In the genomic region with DNA sequence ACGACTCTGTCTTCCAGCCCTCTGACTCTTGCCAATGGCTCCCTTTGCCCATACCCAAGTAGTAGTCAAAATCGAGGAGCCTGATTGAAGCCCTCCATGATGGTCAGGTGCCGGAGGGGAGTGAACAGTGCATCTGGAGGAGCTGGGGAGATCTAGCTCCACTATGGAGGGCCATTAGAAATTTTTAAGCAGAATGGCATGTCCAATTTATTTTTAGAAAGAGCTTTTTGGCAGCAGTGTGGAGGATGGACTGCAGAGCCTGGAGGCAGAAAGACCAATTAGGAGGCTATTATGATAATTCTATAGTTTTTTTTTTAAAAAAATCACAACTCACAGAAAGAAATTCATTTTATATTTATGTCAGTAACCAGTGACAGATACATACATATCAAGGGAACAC, we compare ENCODE assay signal across 2 cellular contexts.
TF ChIP-seq lines count a peak whose summit lies in the region.

No MANE protein-coding gene starts in this region.

TF ChIP-seq in SK-N-SH, 30 proteins besides CTCF, POLR2A, EP300 and RAD21 (continued from another document):
- TF ChIP-seq, protein P1, sequence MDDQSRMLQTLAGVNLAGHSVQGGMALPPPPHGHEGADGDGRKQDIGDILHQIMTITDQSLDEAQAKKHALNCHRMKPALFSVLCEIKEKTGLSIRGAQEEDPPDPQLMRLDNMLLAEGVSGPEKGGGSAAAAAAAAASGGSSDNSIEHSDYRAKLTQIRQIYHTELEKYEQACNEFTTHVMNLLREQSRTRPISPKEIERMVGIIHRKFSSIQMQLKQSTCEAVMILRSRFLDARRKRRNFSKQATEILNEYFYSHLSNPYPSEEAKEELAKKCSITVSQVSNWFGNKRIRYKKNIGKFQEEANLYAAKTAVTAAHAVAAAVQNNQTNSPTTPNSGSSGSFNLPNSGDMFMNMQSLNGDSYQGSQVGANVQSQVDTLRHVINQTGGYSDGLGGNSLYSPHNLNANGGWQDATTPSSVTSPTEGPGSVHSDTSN (IDR thresholded peaks at IDR 0.05) = no peak
- TF ChIP-seq JUND (IDR thresholded peaks at IDR 0.05) (no peak), ELF1 (IDR thresholded peaks at IDR 0.05) (no peak), GABPA (IDR thresholded peaks at IDR 0.05; ENCODE audit: low read depth) (no peak), TAF1 (IDR thresholded peaks at IDR 0.05; ENCODE audit: borderline replicate concordance, low read depth, low read length) (no peak), CHD2 (IDR thresholded peaks at IDR 0.05; ENCODE audit: low read length, partially characterized antibody) (no peak), MEF2A (IDR thresholded peaks at IDR 0.05; ENCODE audit: borderline replicate concordance, low read depth) (no peak)
- TF ChIP-seq, protein P2, sequence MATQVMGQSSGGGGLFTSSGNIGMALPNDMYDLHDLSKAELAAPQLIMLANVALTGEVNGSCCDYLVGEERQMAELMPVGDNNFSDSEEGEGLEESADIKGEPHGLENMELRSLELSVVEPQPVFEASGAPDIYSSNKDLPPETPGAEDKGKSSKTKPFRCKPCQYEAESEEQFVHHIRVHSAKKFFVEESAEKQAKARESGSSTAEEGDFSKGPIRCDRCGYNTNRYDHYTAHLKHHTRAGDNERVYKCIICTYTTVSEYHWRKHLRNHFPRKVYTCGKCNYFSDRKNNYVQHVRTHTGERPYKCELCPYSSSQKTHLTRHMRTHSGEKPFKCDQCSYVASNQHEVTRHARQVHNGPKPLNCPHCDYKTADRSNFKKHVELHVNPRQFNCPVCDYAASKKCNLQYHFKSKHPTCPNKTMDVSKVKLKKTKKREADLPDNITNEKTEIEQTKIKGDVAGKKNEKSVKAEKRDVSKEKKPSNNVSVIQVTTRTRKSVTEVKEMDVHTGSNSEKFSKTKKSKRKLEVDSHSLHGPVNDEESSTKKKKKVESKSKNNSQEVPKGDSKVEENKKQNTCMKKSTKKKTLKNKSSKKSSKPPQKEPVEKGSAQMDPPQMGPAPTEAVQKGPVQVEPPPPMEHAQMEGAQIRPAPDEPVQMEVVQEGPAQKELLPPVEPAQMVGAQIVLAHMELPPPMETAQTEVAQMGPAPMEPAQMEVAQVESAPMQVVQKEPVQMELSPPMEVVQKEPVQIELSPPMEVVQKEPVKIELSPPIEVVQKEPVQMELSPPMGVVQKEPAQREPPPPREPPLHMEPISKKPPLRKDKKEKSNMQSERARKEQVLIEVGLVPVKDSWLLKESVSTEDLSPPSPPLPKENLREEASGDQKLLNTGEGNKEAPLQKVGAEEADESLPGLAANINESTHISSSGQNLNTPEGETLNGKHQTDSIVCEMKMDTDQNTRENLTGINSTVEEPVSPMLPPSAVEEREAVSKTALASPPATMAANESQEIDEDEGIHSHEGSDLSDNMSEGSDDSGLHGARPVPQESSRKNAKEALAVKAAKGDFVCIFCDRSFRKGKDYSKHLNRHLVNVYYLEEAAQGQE (IDR thresholded peaks at IDR 0.05; ENCODE audit: low read depth, low read length) = no peak

TF ChIP-seq in SK-N-SH treated with all-trans-retinoic acid at 6 μM for 48 hours, 23 proteins besides CTCF, POLR2A, EP300 and RAD21 (continued from another document):
- TF ChIP-seq OSR1 (CRISPR knock-in tag; IDR thresholded peaks at IDR 0.05) = no peak
- TF ChIP-seq, protein P3, sequence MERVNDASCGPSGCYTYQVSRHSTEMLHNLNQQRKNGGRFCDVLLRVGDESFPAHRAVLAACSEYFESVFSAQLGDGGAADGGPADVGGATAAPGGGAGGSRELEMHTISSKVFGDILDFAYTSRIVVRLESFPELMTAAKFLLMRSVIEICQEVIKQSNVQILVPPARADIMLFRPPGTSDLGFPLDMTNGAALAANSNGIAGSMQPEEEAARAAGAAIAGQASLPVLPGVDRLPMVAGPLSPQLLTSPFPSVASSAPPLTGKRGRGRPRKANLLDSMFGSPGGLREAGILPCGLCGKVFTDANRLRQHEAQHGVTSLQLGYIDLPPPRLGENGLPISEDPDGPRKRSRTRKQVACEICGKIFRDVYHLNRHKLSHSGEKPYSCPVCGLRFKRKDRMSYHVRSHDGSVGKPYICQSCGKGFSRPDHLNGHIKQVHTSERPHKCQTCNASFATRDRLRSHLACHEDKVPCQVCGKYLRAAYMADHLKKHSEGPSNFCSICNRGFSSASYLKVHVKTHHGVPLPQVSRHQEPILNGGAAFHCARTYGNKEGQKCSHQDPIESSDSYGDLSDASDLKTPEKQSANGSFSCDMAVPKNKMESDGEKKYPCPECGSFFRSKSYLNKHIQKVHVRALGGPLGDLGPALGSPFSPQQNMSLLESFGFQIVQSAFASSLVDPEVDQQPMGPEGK (CRISPR knock-in tag; IDR thresholded peaks at IDR 0.05; ENCODE audit: borderline replicate concordance) = no peak
- TF ChIP-seq, protein P4, sequence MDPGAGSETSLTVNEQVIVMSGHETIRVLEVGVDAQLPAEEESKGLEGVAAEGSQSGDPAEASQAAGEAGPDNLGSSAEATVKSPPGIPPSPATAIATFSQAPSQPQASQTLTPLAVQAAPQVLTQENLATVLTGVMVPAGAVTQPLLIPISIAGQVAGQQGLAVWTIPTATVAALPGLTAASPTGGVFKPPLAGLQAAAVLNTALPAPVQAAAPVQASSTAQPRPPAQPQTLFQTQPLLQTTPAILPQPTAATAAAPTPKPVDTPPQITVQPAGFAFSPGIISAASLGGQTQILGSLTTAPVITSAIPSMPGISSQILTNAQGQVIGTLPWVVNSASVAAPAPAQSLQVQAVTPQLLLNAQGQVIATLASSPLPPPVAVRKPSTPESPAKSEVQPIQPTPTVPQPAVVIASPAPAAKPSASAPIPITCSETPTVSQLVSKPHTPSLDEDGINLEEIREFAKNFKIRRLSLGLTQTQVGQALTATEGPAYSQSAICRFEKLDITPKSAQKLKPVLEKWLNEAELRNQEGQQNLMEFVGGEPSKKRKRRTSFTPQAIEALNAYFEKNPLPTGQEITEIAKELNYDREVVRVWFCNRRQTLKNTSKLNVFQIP (CRISPR knock-in tag; IDR thresholded peaks at IDR 0.05; ENCODE audit: borderline replicate concordance, low read depth) = no peak
- TF ChIP-seq, protein P5, sequence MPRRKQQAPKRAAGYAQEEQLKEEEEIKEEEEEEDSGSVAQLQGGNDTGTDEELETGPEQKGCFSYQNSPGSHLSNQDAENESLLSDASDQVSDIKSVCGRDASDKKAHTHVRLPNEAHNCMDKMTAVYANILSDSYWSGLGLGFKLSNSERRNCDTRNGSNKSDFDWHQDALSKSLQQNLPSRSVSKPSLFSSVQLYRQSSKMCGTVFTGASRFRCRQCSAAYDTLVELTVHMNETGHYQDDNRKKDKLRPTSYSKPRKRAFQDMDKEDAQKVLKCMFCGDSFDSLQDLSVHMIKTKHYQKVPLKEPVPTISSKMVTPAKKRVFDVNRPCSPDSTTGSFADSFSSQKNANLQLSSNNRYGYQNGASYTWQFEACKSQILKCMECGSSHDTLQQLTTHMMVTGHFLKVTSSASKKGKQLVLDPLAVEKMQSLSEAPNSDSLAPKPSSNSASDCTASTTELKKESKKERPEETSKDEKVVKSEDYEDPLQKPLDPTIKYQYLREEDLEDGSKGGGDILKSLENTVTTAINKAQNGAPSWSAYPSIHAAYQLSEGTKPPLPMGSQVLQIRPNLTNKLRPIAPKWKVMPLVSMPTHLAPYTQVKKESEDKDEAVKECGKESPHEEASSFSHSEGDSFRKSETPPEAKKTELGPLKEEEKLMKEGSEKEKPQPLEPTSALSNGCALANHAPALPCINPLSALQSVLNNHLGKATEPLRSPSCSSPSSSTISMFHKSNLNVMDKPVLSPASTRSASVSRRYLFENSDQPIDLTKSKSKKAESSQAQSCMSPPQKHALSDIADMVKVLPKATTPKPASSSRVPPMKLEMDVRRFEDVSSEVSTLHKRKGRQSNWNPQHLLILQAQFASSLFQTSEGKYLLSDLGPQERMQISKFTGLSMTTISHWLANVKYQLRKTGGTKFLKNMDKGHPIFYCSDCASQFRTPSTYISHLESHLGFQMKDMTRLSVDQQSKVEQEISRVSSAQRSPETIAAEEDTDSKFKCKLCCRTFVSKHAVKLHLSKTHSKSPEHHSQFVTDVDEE (CRISPR knock-in tag; IDR thresholded peaks at IDR 0.05) = no peak
